In the genomic region with DNA sequence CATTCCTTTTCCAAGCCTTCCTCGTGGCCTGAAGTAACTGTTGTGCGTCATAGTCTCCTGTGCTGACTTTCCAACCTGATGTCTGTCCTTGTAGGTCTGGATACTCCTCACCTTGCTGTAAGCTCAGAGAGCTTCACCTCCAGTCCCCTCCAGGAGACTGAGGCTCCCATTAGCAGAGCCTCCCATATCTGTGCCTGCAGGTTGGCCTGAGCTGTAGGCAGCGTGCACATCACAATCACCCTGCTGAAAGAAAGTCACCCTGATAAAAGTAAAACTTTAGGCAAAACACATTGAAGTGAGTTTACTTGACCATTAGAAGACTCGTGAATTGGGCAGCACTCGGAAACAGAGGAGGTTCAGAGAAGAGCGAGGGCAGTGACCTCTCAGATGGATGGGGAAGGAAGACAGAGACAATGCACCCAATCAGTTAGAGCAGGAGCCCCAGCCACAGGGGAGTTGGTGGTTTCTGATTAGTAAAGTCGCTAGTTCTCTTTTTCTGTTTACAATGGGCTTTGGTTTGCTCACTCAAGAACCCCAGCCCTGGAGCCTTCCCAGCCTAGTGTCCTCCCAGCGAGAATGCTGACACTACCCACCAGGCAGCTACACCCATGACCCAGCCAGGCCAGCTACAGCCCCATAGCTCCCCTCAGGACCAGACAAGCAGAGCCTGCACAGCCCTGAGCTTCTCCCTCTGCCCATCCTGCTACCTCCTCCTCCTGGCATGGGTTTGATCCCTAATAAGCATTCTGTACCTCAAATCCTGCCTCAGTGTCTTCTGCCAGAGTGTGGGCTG, we compare ENCODE assay signal across 12 cellular contexts.
"Had no signal": no experiment of that assay in that cellular context is flagged by ENCODE, and none has a peak within 500 bp of the region (broad histone marks: within the 10 kb centered on the region; RNA-seq: fewer than 3 reads in every experiment).

No MANE protein-coding gene starts in this region.

- H3K27ac Mint-ChIP-seq: activated CD8-positive, alpha-beta memory T cell treated with anti-CD3 and anti-CD28 coated beads, Interleukin-2, amount 10 ng/mL, durations not matched to agents 7 days and 5 days; activated naive CD4-positive, alpha-beta T cell treated with anti-CD3 and anti-CD28 coated beads, Interleukin-2, amount 50 U/mL, for 72 hours had no signal

- H3K27me3 Mint-ChIP-seq: activated CD8-positive, alpha-beta memory T cell treated with anti-CD3 and anti-CD28 coated beads, Interleukin-2, amount 10 ng/mL, durations not matched to agents 7 days and 5 days had no signal

- ATAC-seq: activated CD8-positive, alpha-beta memory T cell treated with anti-CD3 and anti-CD28 coated beads, Interleukin-2, amount 10 ng/mL, durations not matched to agents 7 days and 5 days; activated naive CD4-positive, alpha-beta T cell treated with anti-CD3 and anti-CD28 coated beads, Interleukin-2, amount 50 U/mL, for 72 hours; activated T-cell treated with anti-CD3 and anti-CD28 coated beads, Interleukin-2, amount 50 U/mL, for 4 hours; body of pancreas had no signal

- H3K36me3 Mint-ChIP-seq: activated CD8-positive, alpha-beta memory T cell treated with anti-CD3 and anti-CD28 coated beads, Interleukin-2, amount 10 ng/mL, durations not matched to agents 7 days and 5 days had no signal

- DNase-seq: activated CD4-positive, alpha-beta T cell treated with anti-CD3 and anti-CD28 coated beads for 1 hour; activated CD4-positive, alpha-beta T cell treated with anti-CD3 and anti-CD28 coated beads, Interleukin-2, amount 50 U/mL, for 48 hours; activated CD8-positive, alpha-beta memory T cell treated with anti-CD3 and anti-CD28 coated beads, Interleukin-2, amount 10 ng/mL, durations not matched to agents 7 days and 5 days; activated effector memory CD4-positive, alpha-beta T cell treated with anti-CD3 and anti-CD28 coated beads, Interleukin-2, amount 50 U/mL, for 16 hours; activated T-cell treated with anti-CD3 and anti-CD28 coated beads, Interleukin-2, amount 50 U/mL, for 4 hours; amniotic stem cell; body of pancreas; central memory CD4-positive, alpha-beta T cell; effector memory CD4-positive, alpha-beta T cell; retina; small intestine had no signal

- H3K4me3 Mint-ChIP-seq: activated CD8-positive, alpha-beta memory T cell treated with anti-CD3 and anti-CD28 coated beads, Interleukin-2, amount 10 ng/mL, durations not matched to agents 7 days and 5 days; activated T-cell treated with anti-CD3 and anti-CD28 coated beads, Interleukin-2, amount 50 U/mL, for 4 hours had no signal
